Comparison of ENCODE assay signal across 8 cellular contexts in the genomic region with DNA sequence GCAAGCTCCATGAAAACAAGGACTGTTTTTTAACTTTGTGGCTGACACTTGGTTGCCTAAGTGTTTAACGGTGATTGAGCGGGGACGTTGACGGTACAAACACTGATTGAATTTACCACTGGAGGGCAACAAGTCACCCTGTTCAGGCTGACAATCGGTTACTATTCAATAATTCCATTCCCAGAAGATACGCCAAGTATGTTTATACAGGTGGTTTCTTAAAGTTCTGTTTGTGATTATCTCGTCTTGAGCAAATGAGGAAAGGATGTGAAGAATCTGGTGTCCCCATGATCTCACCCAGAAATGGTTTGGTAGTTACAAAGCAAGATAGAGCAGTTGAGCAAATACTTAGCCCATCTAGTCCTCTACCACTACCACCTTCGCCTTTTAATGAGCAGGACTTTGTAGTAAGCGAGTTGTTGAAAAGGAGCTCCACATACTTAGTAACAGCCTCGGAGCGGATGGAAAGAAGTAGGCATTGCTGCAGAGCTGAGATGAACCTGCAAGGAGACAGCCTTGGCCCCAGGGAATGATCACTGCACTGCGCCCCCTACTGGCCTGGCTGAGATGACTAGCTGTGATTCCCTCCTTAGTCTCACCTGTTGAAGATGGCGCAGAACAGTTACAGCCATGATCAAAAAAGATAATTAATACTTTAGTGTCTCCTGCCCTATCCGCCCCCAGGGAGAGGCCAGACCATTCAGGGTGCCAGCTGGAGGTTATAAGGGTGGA. TPM values are rescaled to one million over a fixed set of nuclear protein-coding genes. Genes with fewer than 3 reads are reported as not detected.
DNase-seq lines count a peak whose midpoint lies in the region; ATAC-seq and TF ChIP-seq lines count a peak whose summit lies in the region.

No MANE protein-coding gene starts in this region.

- H3K27me3 Mint-ChIP-seq in activated T-helper 17 cell treated with anti-CD3 and anti-CD28 coated beads, Interleukin-2, amount 50 U/mL, for 72 hours: no peaks in the 10 kb centered on the region

- DNase-seq in DMS153 (lab: John Stamatoyannopoulos, UW): peak; percentile 71
- peak; percentile 42 for DNase-seq in RKO (ENCODE audit: low spot score)
- peak; percentile 69 for DNase-seq in fibroblast of pulmonary artery (ENCODE audit: low read depth)
- peak; percentile 48 for DNase-seq in neuronal stem cell (ENCODE audit: low spot score)
- DNase-seq in stromal cell of bone marrow (ENCODE audit: low read depth): peak; percentile 31

- H3K36me3 Mint-ChIP-seq in activated T-helper 17 cell treated with anti-CD3 and anti-CD28 coated beads, Interleukin-2, amount 50 U/mL, for 72 hours (ENCODE audit: low read depth): peaks cover 20% of the 10 kb centered on the region

- no peak overlapping the region for H3K27ac ChIP-seq in neuronal stem cell (replicated peaks; ENCODE audit: low read length)

- no peak overlapping the region for H3K9ac ChIP-seq in neuronal stem cell (ENCODE audit: low read depth, low read length, poor library complexity)

- H2BK5ac ChIP-seq in neuronal stem cell (ENCODE audit: low read length): no peak overlapping the region

- no peak overlapping the region for H3K14ac ChIP-seq in neuronal stem cell (ENCODE audit: low read length)

- no peak overlapping the region for H3K23ac ChIP-seq in neuronal stem cell (ENCODE audit: low read depth, low read length, poor library complexity)

- no CpG with 5 or more reads among the region's 14 CpGs for WGBS in neuronal stem cell (ENCODE audit: extremely low coverage in 2 of 2, insufficient read length in 2 of 2, insufficient replicate concordance in 1 of 2), 2 donors

- H3K4me1 Mint-ChIP-seq in activated T-helper 17 cell treated with anti-CD3 and anti-CD28 coated beads, Interleukin-2, amount 50 U/mL, for 72 hours: peaks cover 11% of the 10 kb centered on the region

- peaks cover 6 to 13% of the 10 kb centered on the region in 2 donors for H3K36me3 ChIP-seq in neuronal stem cell (replicated peaks in 1 of 2; ENCODE audit: control insufficient read depth in 2 of 2, insufficient read depth in 2 of 2, low read length in 2 of 2)

- H3K9me3 Mint-ChIP-seq in activated T-helper 17 cell treated with anti-CD3 and anti-CD28 coated beads, Interleukin-2, amount 50 U/mL, for 72 hours: no peaks in the 10 kb centered on the region

- H2BK120ac ChIP-seq in neuronal stem cell (ENCODE audit: low read depth, low read length): no peak overlapping the region

- no peak overlapping the region for H3K4me3 ChIP-seq in fibroblast of pulmonary artery (replicated peaks; ENCODE audit: low read depth, low read length)
- no peak overlapping the region for H3K4me3 ChIP-seq in neuronal stem cell (ENCODE audit: low read length in 2 of 2)

- TF ChIP-seq CTCF in LNCAP (IDR thresholded peaks at IDR 0.05): peak; percentile 87
- TF ChIP-seq CTCF in fibroblast of pulmonary artery (IDR thresholded peaks at IDR 0.05; ENCODE audit: low read length, missing control alignments): peak; percentile 93

- H4K8ac ChIP-seq in neuronal stem cell (ENCODE audit: low read depth, low read length): no peak overlapping the region

- no peak overlapping the region for H3K4me2 ChIP-seq in neuronal stem cell (ENCODE audit: insufficient read depth, low read length, poor library complexity, severe bottlenecking)

- no peak overlapping the region for H2AFZ ChIP-seq in neuronal stem cell (ENCODE audit: low read length)

- H3K79me1 ChIP-seq in neuronal stem cell (ENCODE audit: low read depth, low read length): no peaks in the 10 kb centered on the region

- H3K18ac ChIP-seq in neuronal stem cell (ENCODE audit: low read length): no peak overlapping the region

- peak; percentile 77 for ATAC-seq in GM21737 (IDR thresholded peaks at IDR 0.05; ENCODE audit: unreplicated experiment)
- ATAC-seq in activated T-helper 17 cell treated with anti-CD3 and anti-CD28 coated beads, Interleukin-2, amount 50 U/mL, for 72 hours (replicated peaks): peak; percentile 83

- no peaks in the 10 kb centered on the region for H3K27me3 ChIP-seq in neuronal stem cell (ENCODE audit: control insufficient read depth in 3 of 3, insufficient read depth in 3 of 3, low read depth in 1 of 3, low read length in 3 of 3)

- H2BK12ac ChIP-seq in neuronal stem cell (ENCODE audit: low read length): no peak overlapping the region

- H4K91ac ChIP-seq in neuronal stem cell (ENCODE audit: low read depth, low read length, poor library complexity): no peak overlapping the region

- no peak overlapping the region for H3K4ac ChIP-seq in neuronal stem cell (ENCODE audit: low read length)

- H2BK15ac ChIP-seq in neuronal stem cell (ENCODE audit: low read length): no peak overlapping the region

- H2AK5ac ChIP-seq in neuronal stem cell (ENCODE audit: low read depth, low read length): no peak overlapping the region

- H3K4me3 Mint-ChIP-seq in activated T-helper 17 cell treated with anti-CD3 and anti-CD28 coated beads, Interleukin-2, amount 50 U/mL, for 72 hours: peak overlapping the region; percentile 81

- H3K9me3 ChIP-seq in neuronal stem cell (replicated peaks in 1 of 2; ENCODE audit: control insufficient read depth in 2 of 2, insufficient read depth in 1 of 2, low read depth in 1 of 2, low read length in 2 of 2): no peaks in the 10 kb centered on the region

- H3K27ac Mint-ChIP-seq in activated T-helper 17 cell treated with anti-CD3 and anti-CD28 coated beads, Interleukin-2, amount 50 U/mL, for 72 hours: peak overlapping the region; percentile 84

- H3K4me1 ChIP-seq in neuronal stem cell (ENCODE audit: control insufficient read depth in 2 of 2, insufficient read depth in 1 of 2, low read depth in 1 of 2, low read length in 2 of 2): no peaks in the 10 kb centered on the region

RNA-seq across cellular contexts. Expression of gene IFNAR1, which starts 36.3 kb away (rescaled TPM):
- 10 to 100 TPM; 38.5 to 38.8 TPM for total RNA-seq in activated T-helper 17 cell treated with anti-CD3 and anti-CD28 coated beads, Interleukin-2, amount 50 U/mL, for 72 hours
- 11.8 TPM for polyA plus RNA-seq in neuronal stem cell (2013, experiment 1 of 2)
- polyA plus RNA-seq in neuronal stem cell (2013, experiment 2 of 2): 14.2 TPM

RNA-seq across cellular contexts. Expression of gene IFNGR2, which starts 42.2 kb away (rescaled TPM):
- 1 to 10 TPM; 5.8 to 8.5 TPM for total RNA-seq in activated T-helper 17 cell treated with anti-CD3 and anti-CD28 coated beads, Interleukin-2, amount 50 U/mL, for 72 hours
- polyA plus RNA-seq in neuronal stem cell (2013, experiment 1 of 2): 70.2 TPM
- polyA plus RNA-seq in neuronal stem cell (2013, experiment 2 of 2): 68.9 TPM
